1 cellular context compared by ENCODE assay signal in genomic region chr1:232568331-232568852, GRCh38.
TF ChIP-seq lines count a peak whose summit lies in the region.

No MANE protein-coding gene starts in this region.

TF ChIP-seq in HEK293, 187 proteins besides CTCF, POLR2A, EP300 and RAD21 (continued from another document and continues in another):
- peak; percentile 97 for TF ChIP-seq ZNF362 (tag by site-specific recombination; IDR thresholded peaks at IDR 0.05)
- TF ChIP-seq ZNF621 (tag by site-specific recombination; IDR thresholded peaks at IDR 0.05), result no peak
- peak; percentile 40 for TF ChIP-seq ZNF692 (tag by site-specific recombination; IDR thresholded peaks at IDR 0.05)
- 0 out of 2 replicates have a peak, but pooled peaks have one; percentile 18 for TF ChIP-seq SP7 (tag by site-specific recombination; IDR thresholded peaks at IDR 0.05)
- no peak for TF ChIP-seq SCRT1 (tag by site-specific recombination; IDR thresholded peaks at IDR 0.05; ENCODE audit: borderline replicate concordance)
- TF ChIP-seq, protein P1, sequence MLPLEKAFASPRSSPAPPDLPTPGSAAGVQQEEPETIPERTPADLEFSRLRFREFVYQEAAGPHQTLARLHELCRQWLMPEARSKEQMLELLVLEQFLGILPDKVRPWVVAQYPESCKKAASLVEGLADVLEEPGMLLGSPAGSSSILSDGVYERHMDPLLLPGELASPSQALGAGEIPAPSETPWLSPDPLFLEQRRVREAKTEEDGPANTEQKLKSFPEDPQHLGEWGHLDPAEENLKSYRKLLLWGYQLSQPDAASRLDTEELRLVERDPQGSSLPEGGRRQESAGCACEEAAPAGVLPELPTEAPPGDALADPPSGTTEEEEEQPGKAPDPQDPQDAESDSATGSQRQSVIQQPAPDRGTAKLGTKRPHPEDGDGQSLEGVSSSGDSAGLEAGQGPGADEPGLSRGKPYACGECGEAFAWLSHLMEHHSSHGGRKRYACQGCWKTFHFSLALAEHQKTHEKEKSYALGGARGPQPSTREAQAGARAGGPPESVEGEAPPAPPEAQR (tag by site-specific recombination; IDR thresholded peaks at IDR 0.05), result no peak
- TF ChIP-seq ZNF600 (tag by site-specific recombination; IDR thresholded peaks at IDR 0.05), result peak; percentile 94
- TF ChIP-seq WT1 (tag by site-specific recombination; IDR thresholded peaks at IDR 0.05), result 0 out of 2 replicates have a peak, but pooled peaks have one; percentile 8
- peak; percentile 75 for TF ChIP-seq ZNF366 (tag by site-specific recombination; conservative IDR thresholded peaks at IDR 0.05)
- no peak; the same call in 1 of the 2 replicates for TF ChIP-seq PRDM10 (tag by site-specific recombination; IDR thresholded peaks at IDR 0.05)
- TF ChIP-seq ZEB2 (tag by site-specific recombination; IDR thresholded peaks at IDR 0.05), result no peak
- no peak for TF ChIP-seq TCF7L2 (IDR thresholded peaks at IDR 0.05; ENCODE audit: borderline replicate concordance, low read depth, low read length)
- TF ChIP-seq HOXD13 (CRISPR knock-in tag; IDR thresholded peaks at IDR 0.05; ENCODE audit: borderline replicate concordance), result no peak
- TF ChIP-seq ZXDB (tag by site-specific recombination; IDR thresholded peaks at IDR 0.05), result no peak
- TF ChIP-seq GLIS1 (tag by site-specific recombination; IDR thresholded peaks at IDR 0.05), result 0 out of 2 replicates have a peak, but pooled peaks have one; percentile 27
- no peak for TF ChIP-seq ZFP41 (tag by site-specific recombination; IDR thresholded peaks at IDR 0.05; ENCODE audit: borderline replicate concordance)
- TF ChIP-seq ZNF404 (tag by site-specific recombination; IDR thresholded peaks at IDR 0.05), result no peak
- TF ChIP-seq ZNF132 (tag by site-specific recombination; IDR thresholded peaks at IDR 0.05; ENCODE audit: borderline replicate concordance), result no peak
- no peak for TF ChIP-seq ZNF274 (IDR thresholded peaks at IDR 0.05; ENCODE audit: low read length)
- no peak for TF ChIP-seq ZNF274 (tag by site-specific recombination; IDR thresholded peaks at IDR 0.05; ENCODE audit: borderline replicate concordance)
- TF ChIP-seq, protein P2, sequence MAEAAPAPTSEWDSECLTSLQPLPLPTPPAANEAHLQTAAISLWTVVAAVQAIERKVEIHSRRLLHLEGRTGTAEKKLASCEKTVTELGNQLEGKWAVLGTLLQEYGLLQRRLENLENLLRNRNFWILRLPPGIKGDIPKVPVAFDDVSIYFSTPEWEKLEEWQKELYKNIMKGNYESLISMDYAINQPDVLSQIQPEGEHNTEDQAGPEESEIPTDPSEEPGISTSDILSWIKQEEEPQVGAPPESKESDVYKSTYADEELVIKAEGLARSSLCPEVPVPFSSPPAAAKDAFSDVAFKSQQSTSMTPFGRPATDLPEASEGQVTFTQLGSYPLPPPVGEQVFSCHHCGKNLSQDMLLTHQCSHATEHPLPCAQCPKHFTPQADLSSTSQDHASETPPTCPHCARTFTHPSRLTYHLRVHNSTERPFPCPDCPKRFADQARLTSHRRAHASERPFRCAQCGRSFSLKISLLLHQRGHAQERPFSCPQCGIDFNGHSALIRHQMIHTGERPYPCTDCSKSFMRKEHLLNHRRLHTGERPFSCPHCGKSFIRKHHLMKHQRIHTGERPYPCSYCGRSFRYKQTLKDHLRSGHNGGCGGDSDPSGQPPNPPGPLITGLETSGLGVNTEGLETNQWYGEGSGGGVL (tag by site-specific recombination; IDR thresholded peaks at IDR 0.05), result no peak
- TF ChIP-seq ZBTB17 (tag by site-specific recombination; IDR thresholded peaks at IDR 0.05), result peak; percentile 61; the same call in 1 of the 2 replicates
- no peak for TF ChIP-seq ZNF133 (tag by site-specific recombination; IDR thresholded peaks at IDR 0.05)
- no peak for TF ChIP-seq ZNF184 (tag by site-specific recombination; IDR thresholded peaks at IDR 0.05)
- peak; percentile 56; the same call in 1 of the 2 replicates for TF ChIP-seq ZFP37 (tag by site-specific recombination; IDR thresholded peaks at IDR 0.05)
- peak; percentile 63; the same call in 1 of the 2 replicates for TF ChIP-seq ZBTB21 (tag by site-specific recombination; IDR thresholded peaks at IDR 0.05)
- TF ChIP-seq ZNF530 (tag by site-specific recombination; IDR thresholded peaks at IDR 0.05; ENCODE audit: low read depth), result no peak
- 0 out of 2 replicates have a peak, but pooled peaks have one; percentile 11 for TF ChIP-seq ZNF76 (tag by site-specific recombination; IDR thresholded peaks at IDR 0.05; ENCODE audit: borderline replicate concordance, low read depth)
- TF ChIP-seq, protein P3, sequence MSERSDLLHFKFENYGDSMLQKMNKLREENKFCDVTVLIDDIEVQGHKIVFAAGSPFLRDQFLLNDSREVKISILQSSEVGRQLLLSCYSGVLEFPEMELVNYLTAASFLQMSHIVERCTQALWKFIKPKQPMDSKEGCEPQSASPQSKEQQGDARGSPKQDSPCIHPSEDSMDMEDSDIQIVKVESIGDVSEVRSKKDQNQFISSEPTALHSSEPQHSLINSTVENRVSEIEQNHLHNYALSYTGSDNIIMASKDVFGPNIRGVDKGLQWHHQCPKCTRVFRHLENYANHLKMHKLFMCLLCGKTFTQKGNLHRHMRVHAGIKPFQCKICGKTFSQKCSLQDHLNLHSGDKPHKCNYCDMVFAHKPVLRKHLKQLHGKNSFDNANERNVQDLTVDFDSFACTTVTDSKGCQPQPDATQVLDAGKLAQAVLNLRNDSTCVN (tag by site-specific recombination; optimal IDR thresholded peaks at IDR 0.05), result no peak
- 0 out of 2 replicates have a peak, but pooled peaks have one; percentile 8 for TF ChIP-seq OSR2 (tag by site-specific recombination; IDR thresholded peaks at IDR 0.05)
- TF ChIP-seq ZNF707 (tag by site-specific recombination; IDR thresholded peaks at IDR 0.05), result no peak
- TF ChIP-seq, protein P4, sequence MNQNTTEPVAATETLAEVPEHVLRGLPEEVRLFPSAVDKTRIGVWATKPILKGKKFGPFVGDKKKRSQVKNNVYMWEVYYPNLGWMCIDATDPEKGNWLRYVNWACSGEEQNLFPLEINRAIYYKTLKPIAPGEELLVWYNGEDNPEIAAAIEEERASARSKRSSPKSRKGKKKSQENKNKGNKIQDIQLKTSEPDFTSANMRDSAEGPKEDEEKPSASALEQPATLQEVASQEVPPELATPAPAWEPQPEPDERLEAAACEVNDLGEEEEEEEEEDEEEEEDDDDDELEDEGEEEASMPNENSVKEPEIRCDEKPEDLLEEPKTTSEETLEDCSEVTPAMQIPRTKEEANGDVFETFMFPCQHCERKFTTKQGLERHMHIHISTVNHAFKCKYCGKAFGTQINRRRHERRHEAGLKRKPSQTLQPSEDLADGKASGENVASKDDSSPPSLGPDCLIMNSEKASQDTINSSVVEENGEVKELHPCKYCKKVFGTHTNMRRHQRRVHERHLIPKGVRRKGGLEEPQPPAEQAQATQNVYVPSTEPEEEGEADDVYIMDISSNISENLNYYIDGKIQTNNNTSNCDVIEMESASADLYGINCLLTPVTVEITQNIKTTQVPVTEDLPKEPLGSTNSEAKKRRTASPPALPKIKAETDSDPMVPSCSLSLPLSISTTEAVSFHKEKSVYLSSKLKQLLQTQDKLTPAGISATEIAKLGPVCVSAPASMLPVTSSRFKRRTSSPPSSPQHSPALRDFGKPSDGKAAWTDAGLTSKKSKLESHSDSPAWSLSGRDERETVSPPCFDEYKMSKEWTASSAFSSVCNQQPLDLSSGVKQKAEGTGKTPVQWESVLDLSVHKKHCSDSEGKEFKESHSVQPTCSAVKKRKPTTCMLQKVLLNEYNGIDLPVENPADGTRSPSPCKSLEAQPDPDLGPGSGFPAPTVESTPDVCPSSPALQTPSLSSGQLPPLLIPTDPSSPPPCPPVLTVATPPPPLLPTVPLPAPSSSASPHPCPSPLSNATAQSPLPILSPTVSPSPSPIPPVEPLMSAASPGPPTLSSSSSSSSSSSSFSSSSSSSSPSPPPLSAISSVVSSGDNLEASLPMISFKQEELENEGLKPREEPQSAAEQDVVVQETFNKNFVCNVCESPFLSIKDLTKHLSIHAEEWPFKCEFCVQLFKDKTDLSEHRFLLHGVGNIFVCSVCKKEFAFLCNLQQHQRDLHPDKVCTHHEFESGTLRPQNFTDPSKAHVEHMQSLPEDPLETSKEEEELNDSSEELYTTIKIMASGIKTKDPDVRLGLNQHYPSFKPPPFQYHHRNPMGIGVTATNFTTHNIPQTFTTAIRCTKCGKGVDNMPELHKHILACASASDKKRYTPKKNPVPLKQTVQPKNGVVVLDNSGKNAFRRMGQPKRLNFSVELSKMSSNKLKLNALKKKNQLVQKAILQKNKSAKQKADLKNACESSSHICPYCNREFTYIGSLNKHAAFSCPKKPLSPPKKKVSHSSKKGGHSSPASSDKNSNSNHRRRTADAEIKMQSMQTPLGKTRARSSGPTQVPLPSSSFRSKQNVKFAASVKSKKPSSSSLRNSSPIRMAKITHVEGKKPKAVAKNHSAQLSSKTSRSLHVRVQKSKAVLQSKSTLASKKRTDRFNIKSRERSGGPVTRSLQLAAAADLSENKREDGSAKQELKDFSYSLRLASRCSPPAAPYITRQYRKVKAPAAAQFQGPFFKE (tag by site-specific recombination; IDR thresholded peaks at IDR 0.05; ENCODE audit: borderline replicate concordance), result no peak
- TF ChIP-seq ZNF155 (tag by site-specific recombination; IDR thresholded peaks at IDR 0.05), result no peak
- no peak for TF ChIP-seq ZNF248 (tag by site-specific recombination; IDR thresholded peaks at IDR 0.05)
- no peak for TF ChIP-seq PRDM1 (tag by site-specific recombination; IDR thresholded peaks at IDR 0.05)
- TF ChIP-seq, protein P5, sequence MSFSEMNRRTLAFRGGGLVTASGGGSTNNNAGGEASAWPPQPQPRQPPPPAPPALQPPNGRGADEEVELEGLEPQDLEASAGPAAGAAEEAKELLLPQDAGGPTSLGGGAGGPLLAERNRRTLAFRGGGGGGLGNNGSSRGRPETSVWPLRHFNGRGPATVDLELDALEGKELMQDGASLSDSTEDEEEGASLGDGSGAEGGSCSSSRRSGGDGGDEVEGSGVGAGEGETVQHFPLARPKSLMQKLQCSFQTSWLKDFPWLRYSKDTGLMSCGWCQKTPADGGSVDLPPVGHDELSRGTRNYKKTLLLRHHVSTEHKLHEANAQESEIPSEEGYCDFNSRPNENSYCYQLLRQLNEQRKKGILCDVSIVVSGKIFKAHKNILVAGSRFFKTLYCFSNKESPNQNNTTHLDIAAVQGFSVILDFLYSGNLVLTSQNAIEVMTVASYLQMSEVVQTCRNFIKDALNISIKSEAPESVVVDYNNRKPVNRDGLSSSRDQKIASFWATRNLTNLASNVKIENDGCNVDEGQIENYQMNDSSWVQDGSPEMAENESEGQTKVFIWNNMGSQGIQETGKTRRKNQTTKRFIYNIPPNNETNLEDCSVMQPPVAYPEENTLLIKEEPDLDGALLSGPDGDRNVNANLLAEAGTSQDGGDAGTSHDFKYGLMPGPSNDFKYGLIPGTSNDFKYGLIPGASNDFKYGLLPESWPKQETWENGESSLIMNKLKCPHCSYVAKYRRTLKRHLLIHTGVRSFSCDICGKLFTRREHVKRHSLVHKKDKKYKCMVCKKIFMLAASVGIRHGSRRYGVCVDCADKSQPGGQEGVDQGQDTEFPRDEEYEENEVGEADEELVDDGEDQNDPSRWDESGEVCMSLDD (tag by site-specific recombination; IDR thresholded peaks at IDR 0.05), result no peak
- no peak for TF ChIP-seq MZF1 (tag by site-specific recombination; IDR thresholded peaks at IDR 0.05; ENCODE audit: borderline replicate concordance)
- no peak for TF ChIP-seq ZNF521 (tag by site-specific recombination; IDR thresholded peaks at IDR 0.05)
- TF ChIP-seq EGR2 (tag by site-specific recombination; IDR thresholded peaks at IDR 0.05; ENCODE audit: low read depth), result no peak
